ENCODE assay signal across 8 cellular contexts in the genomic region with DNA sequence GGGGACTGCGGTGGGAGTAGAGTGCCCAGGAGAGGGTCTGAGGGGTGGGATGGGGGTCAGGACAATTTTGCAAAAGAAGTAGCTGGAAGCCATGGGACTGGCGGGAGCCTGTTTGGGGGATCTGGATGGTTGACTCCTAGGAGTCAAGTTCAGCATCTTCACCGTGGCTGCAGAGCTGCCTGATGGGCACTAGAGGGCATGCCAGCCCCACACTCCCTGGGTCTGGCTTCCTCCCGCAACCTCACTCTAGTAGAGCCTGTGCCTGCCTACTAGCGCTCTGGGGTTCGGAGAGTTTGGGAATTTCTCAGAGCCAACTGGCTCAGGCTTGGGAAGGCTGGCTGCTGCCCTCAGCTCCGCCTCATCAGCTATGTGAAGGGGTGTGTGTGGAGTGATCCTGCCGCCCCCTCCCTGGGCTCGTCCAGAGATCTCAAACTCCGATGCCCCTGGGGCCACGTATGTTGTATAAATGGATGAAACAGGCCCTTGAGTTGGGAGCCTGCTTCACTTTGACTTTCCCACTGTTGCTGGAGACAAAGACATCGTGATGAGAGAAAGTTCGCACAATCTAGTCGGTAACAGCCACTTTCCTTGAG. TPM values are rescaled to one million over a fixed set of nuclear protein-coding genes. Genes with fewer than 3 reads are reported as not detected.
DNase-seq lines count a peak whose midpoint lies in the region; ATAC-seq and TF ChIP-seq lines count a peak whose summit lies in the region.

No MANE protein-coding gene starts in this region.

- no peak overlapping the region for H2AFZ ChIP-seq in PC-3 (ENCODE audit: low read length)

- ATAC-seq in HG03520 (IDR thresholded peaks at IDR 0.05; ENCODE audit: unreplicated experiment) (peak; percentile 39), PC-3 (peak; percentile 58)
- ATAC-seq in activated T-cell treated with anti-CD3 and anti-CD28 coated beads, Interleukin-2, amount 50 U/mL, for 4 hours, result peak; percentile 42 to 64

- H3K36me3 Mint-ChIP-seq in activated T-cell treated with anti-CD3 and anti-CD28 coated beads, Interleukin-2, amount 50 U/mL, for 4 hours (ENCODE audit: insufficient read depth), result peaks cover 15% of the 10 kb centered on the region
- peaks cover 8% of the 10 kb centered on the region for H3K36me3 Mint-ChIP-seq in nephron (ENCODE audit: low read depth)

- H3K27ac ChIP-seq in PC-3 (ENCODE audit: low read length) (no peak overlapping the region), esophagus squamous epithelium (no peak overlapping the region), suprapubic skin (no peak overlapping the region)

- peaks cover 44% of the 10 kb centered on the region for H3K4me1 Mint-ChIP-seq in activated T-cell treated with anti-CD3 and anti-CD28 coated beads, Interleukin-2, amount 50 U/mL, for 4 hours (ENCODE audit: low read depth)
- peaks cover 15% of the 10 kb centered on the region for H3K4me1 Mint-ChIP-seq in nephron

- no peak overlapping the region for H3K4me2 ChIP-seq in PC-3 (ENCODE audit: low read length)

- H3K27ac Mint-ChIP-seq in nephron, result no peak overlapping the region

- WGBS in esophagus squamous epithelium, 2 donors, result 43 to 57% methylated on average over 2 to 11 of the region's 14 CpGs
- 43% methylated on average over 14 of the region's 14 CpGs for WGBS in suprapubic skin

- H3K27me3 Mint-ChIP-seq in activated T-cell treated with anti-CD3 and anti-CD28 coated beads, Interleukin-2, amount 50 U/mL, for 4 hours (ENCODE audit: low read depth), result no peaks in the 10 kb centered on the region
- peaks cover 17% of the 10 kb centered on the region for H3K27me3 Mint-ChIP-seq in nephron (ENCODE audit: low read depth)

- peaks cover 2% of the 10 kb centered on the region for H3F3A ChIP-seq in PC-3 (ENCODE audit: low read length, unreplicated experiment)

- no peaks in the 10 kb centered on the region for H3K79me2 ChIP-seq in PC-3 (ENCODE audit: low read length)

- TSS peak; percentile 36 for BruUV-seq in PC-3 (replicated peaks; lab: Mats Ljungman, UMichigan)

- peak; percentile 98 for TF ChIP-seq CTCF in GM12874 (IDR thresholded peaks at IDR 0.05; ENCODE audit: insufficient read depth, low read depth, low read length)
- peak; percentile 86 for TF ChIP-seq CTCF in PC-3 (conservative IDR thresholded peaks at IDR 0.05; ENCODE audit: low read depth, low read length)
- TF ChIP-seq CTCF in esophagus squamous epithelium (IDR thresholded peaks at IDR 0.05), result peak; percentile 57 to 85 (median 74)
- TF ChIP-seq CTCF in nephron (IDR thresholded peaks at IDR 0.05; ENCODE audit: unreplicated experiment in 3 of 3), result peak; percentile 86 to 87 (median 86)
- peak; percentile 26 to 91 for TF ChIP-seq CTCF in suprapubic skin (IDR thresholded peaks at IDR 0.05)

- CTCF ChIA-PET in PC-3 (lab: Charles Lee), result interaction anchor here (0.7 kb wide), 1 partner anchor 931 kb away, joined by 3 read pairs; no protein-coding TSS in a partner anchor

- H3K9me3 ChIP-seq in PC-3 (ENCODE audit: low read length) (no peaks in the 10 kb centered on the region), esophagus squamous epithelium (no peaks in the 10 kb centered on the region), suprapubic skin (no peaks in the 10 kb centered on the region)

- H3K4me1 ChIP-seq in PC-3 (ENCODE audit: insufficient read depth, low read length) (peaks cover 7% of the 10 kb centered on the region), esophagus squamous epithelium (peaks cover 24 to 41% (median 34%) of the 10 kb centered on the region in 3 donors), suprapubic skin (peaks cover 9% of the 10 kb centered on the region)

- TF ChIP-seq POLR2A in esophagus squamous epithelium (IDR thresholded peaks at IDR 0.05), result no peak
- no peak for TF ChIP-seq POLR2A in suprapubic skin (IDR thresholded peaks at IDR 0.05)

- no peaks in the 10 kb centered on the region for H3K27me3 ChIP-seq in PC-3 (ENCODE audit: low read length)
- peaks cover 0 to 15% (median 0%) of the 10 kb centered on the region in 4 donors for H3K27me3 ChIP-seq in esophagus squamous epithelium
- H3K27me3 ChIP-seq in suprapubic skin, result peaks cover 13% of the 10 kb centered on the region

- no peak overlapping the region for H3K9ac ChIP-seq in PC-3 (ENCODE audit: low read length)

- H3K4me3 Mint-ChIP-seq in activated T-cell treated with anti-CD3 and anti-CD28 coated beads, Interleukin-2, amount 50 U/mL, for 4 hours, result peak overlapping the region; percentile 49
- H3K4me3 Mint-ChIP-seq in nephron, result no peak overlapping the region

- DNase-seq in A172 (ENCODE audit: low spot score), result peak; percentile 77
- DNase-seq in PC-3, result peak; percentile 68
- DNase-seq in activated T-cell treated with anti-CD3 and anti-CD28 coated beads, Interleukin-2, amount 50 U/mL, for 4 hours, result peak; percentile 62
- DNase-seq in esophagus squamous epithelium (lab: John Stamatoyannopoulos, UW), result no peak
- no peak for DNase-seq in suprapubic skin (ENCODE audit: low spot score in 2 of 2)

- TF ChIP-seq EP300 in suprapubic skin (IDR thresholded peaks at IDR 0.05), result no peak

- intact Hi-C loops in PC-3 (cut with micrococcal nuclease), result loop anchor here (5.0 kb wide), 1 partner anchor 454 kb away; no protein-coding TSS in a partner anchor
- intact Hi-C loops in esophagus squamous epithelium (cut with DNase I), result no loop called here

- H3K36me3 ChIP-seq in PC-3 (ENCODE audit: low read depth, low read length), result no peaks in the 10 kb centered on the region
- peaks cover 7 to 41% (median 8%) of the 10 kb centered on the region in 3 donors for H3K36me3 ChIP-seq in esophagus squamous epithelium
- H3K36me3 ChIP-seq in suprapubic skin, result peaks cover 34% of the 10 kb centered on the region

- no peaks in the 10 kb centered on the region for H3K9me3 Mint-ChIP-seq in activated T-cell treated with anti-CD3 and anti-CD28 coated beads, Interleukin-2, amount 50 U/mL, for 4 hours
- no peaks in the 10 kb centered on the region for H3K9me3 Mint-ChIP-seq in nephron

- POLR2A ChIA-PET in PC-3 (lab: Charles Lee; ENCODE audit: unreplicated experiment), result no interaction called here

- H3K4me3 ChIP-seq in PC-3 (ENCODE audit: low read length) (no peak overlapping the region), esophagus squamous epithelium (no peak overlapping the region), suprapubic skin (no peak overlapping the region)

- H3K9me2 ChIP-seq in PC-3 (replicated peaks; ENCODE audit: low read length), result no peaks in the 10 kb centered on the region

- H4K20me1 ChIP-seq in PC-3 (ENCODE audit: low read length), result peaks cover 1% of the 10 kb centered on the region; the same call in 1 of the 2 replicates

RNA-seq across cellular contexts. Expression of a gene that starts 10.8 kb away (rescaled TPM):
- 54.9 and 67.7 TPM in 2 replicates for total RNA-seq in A172 (2014; rRNA removed; shearing (Covaris generic))
- total RNA-seq in PC-3 (2014; rRNA removed) (47.3 and 56.3 TPM in 2 replicates), esophagus squamous epithelium (10 to 100 TPM; 16.4 to 36.4 (median 30.6) TPM), suprapubic skin (10 to 100 TPM; 14.6 to 22.3 (median 17.7) TPM)
- total RNA-seq in activated T-cell treated with anti-CD3 and anti-CD28 coated beads, Interleukin-2, amount 50 U/mL, for 4 hours, result 10 to 100 TPM; 18.3 to 28.0 (median 24.1) TPM

RNA-seq across cellular contexts. Expression of a gene that starts 27.6 kb away (rescaled TPM):
- total RNA-seq in A172 (2014; rRNA removed; shearing (Covaris generic)), result not detected in 2 replicates
- not detected in 2 replicates for total RNA-seq in PC-3 (2014; rRNA removed)
- not detected for total RNA-seq in activated T-cell treated with anti-CD3 and anti-CD28 coated beads, Interleukin-2, amount 50 U/mL, for 4 hours
- total RNA-seq in esophagus squamous epithelium, result not detected
- total RNA-seq in suprapubic skin, result not detected

RNA-seq across cellular contexts. Expression of a gene that starts 27.8 kb away (rescaled TPM):
- 0.10 TPM in 1 of 2 replicates, not detected in the other for total RNA-seq in A172 (2014; rRNA removed; shearing (Covaris generic))
- total RNA-seq in PC-3 (2014; rRNA removed) (2.1 and 8.6 TPM in 2 replicates), esophagus squamous epithelium (not detected), suprapubic skin (not detected)
- total RNA-seq in activated T-cell treated with anti-CD3 and anti-CD28 coated beads, Interleukin-2, amount 50 U/mL, for 4 hours, result not detected

RNA-seq across cellular contexts. Expression of a gene that starts 48.1 kb away (rescaled TPM):
- total RNA-seq in A172 (2014; rRNA removed; shearing (Covaris generic)), result 20.3 and 24.6 TPM in 2 replicates
- total RNA-seq in PC-3 (2014; rRNA removed) (18.7 and 19.9 TPM in 2 replicates), esophagus squamous epithelium (1 to 10 TPM in 3 of 4 donors, under 1 TPM in 1; 0.57 to 4.6 (median 2.2) TPM), suprapubic skin (1 to 10 TPM in 3 of 4 donors, under 1 TPM in 1; 0.24 to 2.8 (median 1.5) TPM)
- total RNA-seq in activated T-cell treated with anti-CD3 and anti-CD28 coated beads, Interleukin-2, amount 50 U/mL, for 4 hours, result 1 to 10 TPM; 3.6 to 5.3 (median 4.5) TPM

Comparison
In these comparisons a context has a peak if more than half of its experiments do, and no peak if none do; other contexts are left out.
1. DNase-seq: peak in A172 (single experiment), PC-3 (single experiment) and activated T-cell treated with anti-CD3 and anti-CD28 coated beads, Interleukin-2, amount 50 U/mL, for 4 hours (single experiment); none in esophagus squamous epithelium (single experiment) and suprapubic skin (0 of 2).
2. Peak in every context shown above with its lines, with median percentiles within 50 percentile points of each other: CTCF ChIP-seq and ATAC-seq.